19 cellular contexts compared by ENCODE assay signal in the genomic region with DNA sequence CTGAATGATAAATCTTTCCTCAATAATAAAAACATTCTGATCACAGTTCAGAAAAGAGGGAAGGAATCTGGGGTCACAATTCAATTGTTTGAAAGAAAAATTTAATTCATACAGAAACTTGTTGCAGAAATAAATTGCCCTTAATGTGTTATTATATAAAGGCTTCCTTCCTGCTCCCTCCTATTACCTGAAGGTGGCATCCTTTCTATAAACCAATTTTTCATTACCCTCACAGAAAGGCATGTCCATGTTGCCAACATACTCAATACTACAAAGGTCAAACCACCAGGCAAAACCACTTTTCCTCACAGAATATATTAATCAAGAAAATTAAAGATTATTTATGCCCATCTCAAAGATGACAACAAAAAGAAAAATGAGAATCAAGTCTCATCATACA.
DNase-seq lines count a peak whose midpoint lies in the region; ATAC-seq and TF ChIP-seq lines count a peak whose summit lies in the region.
"Had no signal": no experiment of that assay in that cellular context is flagged by ENCODE, and none has a peak within 500 bp of the region (broad histone marks: within the 10 kb centered on the region; RNA-seq: fewer than 3 reads in every experiment).

No MANE protein-coding gene starts in this region.

- no peaks in the 10 kb centered on the region for H3K36me3 ChIP-seq in HCT116 (ENCODE audit: control insufficient read depth in 1 of 2, insufficient read depth in 2 of 2, low read length in 2 of 2)
- no peaks in the 10 kb centered on the region for H3K36me3 ChIP-seq in OCI-LY3 (replicated peaks; ENCODE audit: low read depth, low read length)
- H3K36me3 ChIP-seq: HAP-1 had no signal

- H3K4me2 ChIP-seq in HCT116 (ENCODE audit: low read length), result no peak overlapping the region
- H3K4me2 ChIP-seq in OCI-LY3 (ENCODE audit: low read length), result no peak overlapping the region

- DNase-seq in DMS53 (lab: John Stamatoyannopoulos, UW) (peak; percentile 47), DMS53 treated with DMSO at 0.1 percent for 48 hours (lab: John Stamatoyannopoulos, UW; ENCODE audit: unreplicated experiment) (no peak), HCT116 (ENCODE audit: low read depth, low spot score) (no peak), iPS-NIHi7 (ENCODE audit: extremely low spot score) (peak; percentile 13), NCI-H2081 (lab: John Stamatoyannopoulos, UW) (no peak), activated gamma-delta T cell (lab: John Stamatoyannopoulos, UW) (no peak)
- DNase-seq in activated T-cell treated with anti-CD3 and anti-CD28 coated beads, Interleukin-2, amount 50 U/mL, for 1 hour, result no peak
- DNase-seq: Calu3; CD8-positive, alpha-beta T cell; Kasumi-1; NCI-H1105 treated with DMSO at 0.1 percent for 48 hours; NCI-H1694; NCI-H2107; NCI-H226; NCI-H524 treated with DMSO at 0.1 percent for 48 hours; Right ventricle myocardium superior; SW 1271 had no signal

- CTCF ChIA-PET in HCT116 (lab: Charles Lee), result no interaction called here

- no peaks in the 10 kb centered on the region for H3K9me2 ChIP-seq in HCT116 (ENCODE audit: insufficient read depth)

- no peak overlapping the region for H3K4me3 ChIP-seq in HCT116 (replicated peaks in 1 of 2; ENCODE audit: low read depth in 1 of 2, low read length in 2 of 2)
- H3K4me3 ChIP-seq in OCI-LY3 (ENCODE audit: low read length), result no peak overlapping the region
- H3K4me3 ChIP-seq: HAP-1 had no signal

- H4K20me1 ChIP-seq in HCT116 (ENCODE audit: insufficient read depth) (no peaks in the 10 kb centered on the region), OCI-LY3 (ENCODE audit: insufficient read depth, low read length) (no peaks in the 10 kb centered on the region)

- H3K9ac ChIP-seq in HCT116 (ENCODE audit: low read length) (no peak overlapping the region), OCI-LY3 (ENCODE audit: low read length) (no peak overlapping the region)

- BruUV-seq in HCT116 (replicated peaks; lab: Mats Ljungman, UMichigan), result no TSS peak

- no peaks in the 10 kb centered on the region for H3K9me3 ChIP-seq in HCT116 (ENCODE audit: control insufficient read depth in 1 of 2, insufficient read depth in 1 of 2, low read depth in 1 of 2, low read length in 2 of 2)
- no peaks in the 10 kb centered on the region for H3K9me3 ChIP-seq in OCI-LY3 (ENCODE audit: insufficient read depth, low read length)

- TF ChIP-seq CTCF in HCT116 (IDR thresholded peaks at IDR 0.05 in 2 of 3, conservative IDR thresholded peaks at IDR 0.05 in 1 of 3; ENCODE audit: borderline replicate concordance in 1 of 3, insufficient read depth in 1 of 3, low read depth in 2 of 3, low read length in 2 of 3), result peak in 2 of 3 experiments; percentile 13 to 24; a peak in 1 of 6 replicates
- peak; percentile 29 for TF ChIP-seq CTCF in OCI-LY3 (IDR thresholded peaks at IDR 0.05; ENCODE audit: low read depth, low read length)

- ATAC-seq in HCT116, result no peak
- ATAC-seq: CD8-positive, alpha-beta T cell had no signal

- H3K27ac ChIP-seq in HCT116 (ENCODE audit: low read depth, low read length) (no peak overlapping the region), OCI-LY3 (ENCODE audit: low read length) (no peak overlapping the region)

- no peaks in the 10 kb centered on the region for H3K79me2 ChIP-seq in HCT116 (ENCODE audit: insufficient read depth, low read length)
- no peaks in the 10 kb centered on the region for H3K79me2 ChIP-seq in OCI-LY3 (ENCODE audit: low read length)

- RAD21 ChIA-PET in HCT116 (lab: Charles Lee; ENCODE audit: low non-redundant PET in 1 of 2, low total read pairs in 2 of 2, uncharacterized antibody in 2 of 2, unreplicated experiment in 2 of 2), result no interaction called here

- H3K27me3 ChIP-seq in HCT116 (ENCODE audit: insufficient read depth, low read length) (no peaks in the 10 kb centered on the region), OCI-LY3 (ENCODE audit: low read depth, low read length) (no peaks in the 10 kb centered on the region)

- POLR2A ChIA-PET in HCT116 (lab: Charles Lee), result no interaction called here

- H3K4me1 ChIP-seq in HCT116 (ENCODE audit: control insufficient read depth in 1 of 2, insufficient read depth in 2 of 2, low read length in 2 of 2) (no peaks in the 10 kb centered on the region), OCI-LY3 (ENCODE audit: low read length) (no peaks in the 10 kb centered on the region)
- H3K4me1 ChIP-seq: HAP-1 had no signal

- TF ChIP-seq POLR2A in HCT116 (IDR thresholded peaks at IDR 0.05; ENCODE audit: borderline replicate concordance, extremely low read depth, insufficient read depth, insufficient read length), result no peak

- no peak for TF ChIP-seq RAD21 in HCT116 (IDR thresholded peaks at IDR 0.05; ENCODE audit: low read depth)

- intact Hi-C loops in HCT116 (cut with micrococcal nuclease), result no loop called here

- H2AFZ ChIP-seq in HCT116 (ENCODE audit: low read depth, low read length, poor library complexity, severe bottlenecking) (no peak overlapping the region), OCI-LY3 (ENCODE audit: low read depth, low read length) (no peak overlapping the region)

TF ChIP-seq in HCT116, 20 proteins besides CTCF, POLR2A, EP300 and RAD21:
- no peak for TF ChIP-seq TCF7L2 (IDR thresholded peaks at IDR 0.05; ENCODE audit: borderline replicate concordance, extremely low read depth, insufficient read depth, insufficient read length)

Comparison
In these comparisons a context has a peak if more than half of its experiments do, and no peak if none do; other contexts are left out.
1. DNase-seq: peak in DMS53 (single experiment) and iPS-NIHi7 (single experiment); none in DMS53 treated with DMSO at 0.1 percent for 48 hours (single experiment), HCT116 (single experiment), activated T-cell treated with anti-CD3 and anti-CD28 coated beads, Interleukin-2, amount 50 U/mL, for 1 hour (single experiment), NCI-H2081 (0 of 2) and activated gamma-delta T cell (single experiment).